In the genomic region with DNA sequence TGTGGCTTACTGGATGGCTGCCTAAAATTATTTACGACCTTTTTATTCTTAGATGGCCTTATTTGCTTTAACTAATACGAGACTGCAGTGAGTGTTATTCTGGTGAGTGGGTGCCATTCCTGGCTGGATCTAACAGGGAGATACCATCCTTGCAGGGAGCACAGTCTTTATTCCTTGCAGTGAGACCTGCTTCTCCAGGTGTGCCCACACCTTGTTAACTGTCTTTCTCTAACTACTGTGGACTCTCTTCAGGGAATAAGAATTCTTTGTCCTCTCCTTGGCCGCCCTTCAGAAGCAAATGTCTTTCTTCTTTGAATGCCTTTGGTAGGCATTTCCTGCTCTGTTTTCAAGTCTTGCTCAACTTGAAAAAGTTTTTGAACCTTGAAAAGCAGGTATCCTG, we compare ENCODE assay signal across 23 cellular contexts. TPM values are rescaled to one million over a fixed set of nuclear protein-coding genes. Genes with fewer than 3 reads are reported as not detected.
"Had no signal": no experiment of that assay in that cellular context is flagged by ENCODE, and none has a peak within 500 bp of the region (broad histone marks: within the 10 kb centered on the region; RNA-seq: fewer than 3 reads in every experiment).

No MANE protein-coding gene starts in this region.

- DNase-seq: IMR-90, Karpas-422, KG1, MM.1S, NCI-H1092 treated with DMSO at 0.1 percent for 48 hours, NCI-H1436, NCI-H187, NCI-H2029, NCI-H2081 treated with DMSO at 0.1 percent for 48 hours, NCI-H2171, NCI-H226, NCI-H446, NCI-H510A, NCI-H524 treated with DMSO at 0.1 percent for 48 hours, NCI-H69, NCI-H774, Right ventricle myocardium superior, RPMI8226, SIG-M5 had no signal

- H3K36me3 ChIP-seq: SJSA1 had no signal

- H3K9me3 ChIP-seq: SJSA1 had no signal

- ATAC-seq: HepG2 had no signal

- H3K4me1 ChIP-seq: SJSA1 had no signal

- FAIRE-seq: HepG2, RCC 7860 had no signal

- H3K4me3 ChIP-seq: SJSA1 had no signal

- H3K27ac ChIP-seq: SJSA1 had no signal

RNA-seq across cellular contexts. Expression of a gene that starts 34.1 kb away (rescaled TPM):
- total RNA-seq: HT1080 had no signal
